ENCODE assay signal across 25 cellular contexts in genomic region chr1:212871976-212872375, GRCh38. TPM values are rescaled to one million over a fixed set of nuclear protein-coding genes. Genes with fewer than 3 reads are reported as not detected.
"Had no signal": no experiment of that assay in that cellular context is flagged by ENCODE, and none has a peak within 500 bp of the region (broad histone marks: within the 10 kb centered on the region; RNA-seq: fewer than 3 reads in every experiment).

No MANE protein-coding gene starts in this region.

- ATAC-seq: PC-3, T-cell had no signal

- H3K4me3 Mint-ChIP-seq: activated CD4-positive, alpha-beta memory T cell treated with anti-CD3 and anti-CD28 coated beads, Interleukin-2, amount 10 ng/mL, durations not matched to agents 7 days and 5 days; activated naive CD4-positive, alpha-beta T cell treated with anti-CD3 and anti-CD28 coated beads, Interleukin-2, amount 10 ng/mL, durations not matched to agents 7 days and 5 days; activated naive CD8-positive, alpha-beta T cell treated with anti-CD3 and anti-CD28 coated beads for 36 hours; T-cell had no signal

- H3K9me3 Mint-ChIP-seq: activated CD4-positive, alpha-beta memory T cell treated with anti-CD3 and anti-CD28 coated beads, Interleukin-2, amount 10 ng/mL, durations not matched to agents 7 days and 5 days; activated naive CD4-positive, alpha-beta T cell treated with anti-CD3 and anti-CD28 coated beads, Interleukin-2, amount 10 ng/mL, durations not matched to agents 7 days and 5 days; activated naive CD8-positive, alpha-beta T cell treated with anti-CD3 and anti-CD28 coated beads for 36 hours; activated T-helper 2 cell treated with anti-CD3 and anti-CD28 coated beads, Interferon-gamma antibody, Interleukin-2, Interleukin-4, amounts not matched to agents 10 μg/mL and 5 μg/mL and 100 μg/mL, durations not matched to agents 14 hours and 24 hours and 36 hours; T-cell had no signal

- H3K27me3 Mint-ChIP-seq: activated CD4-positive, alpha-beta memory T cell treated with anti-CD3 and anti-CD28 coated beads, Interleukin-2, amount 10 ng/mL, durations not matched to agents 7 days and 5 days; activated naive CD4-positive, alpha-beta T cell treated with anti-CD3 and anti-CD28 coated beads, Interleukin-2, amount 10 ng/mL, durations not matched to agents 7 days and 5 days; activated naive CD8-positive, alpha-beta T cell treated with anti-CD3 and anti-CD28 coated beads for 36 hours; T-cell had no signal

- H3K27ac ChIP-seq: brain microvascular endothelial cell, SK-N-MC had no signal

- H3K4me3 ChIP-seq: SK-N-MC had no signal

- H3K27ac Mint-ChIP-seq: activated CD4-positive, alpha-beta memory T cell treated with anti-CD3 and anti-CD28 coated beads, Interleukin-2, amount 10 ng/mL, durations not matched to agents 7 days and 5 days; activated naive CD4-positive, alpha-beta T cell treated with anti-CD3 and anti-CD28 coated beads, Interleukin-2, amount 10 ng/mL, durations not matched to agents 7 days and 5 days; activated naive CD8-positive, alpha-beta T cell treated with anti-CD3 and anti-CD28 coated beads for 36 hours; activated T-helper 2 cell treated with anti-CD3 and anti-CD28 coated beads, Interferon-gamma antibody, Interleukin-2, Interleukin-4, amounts not matched to agents 10 μg/mL and 5 μg/mL and 100 μg/mL, durations not matched to agents 14 hours and 24 hours and 36 hours had no signal

- H3K4me1 Mint-ChIP-seq: activated CD4-positive, alpha-beta memory T cell treated with anti-CD3 and anti-CD28 coated beads, Interleukin-2, amount 10 ng/mL, durations not matched to agents 7 days and 5 days; activated naive CD4-positive, alpha-beta T cell treated with anti-CD3 and anti-CD28 coated beads, Interleukin-2, amount 10 ng/mL, durations not matched to agents 7 days and 5 days; activated naive CD8-positive, alpha-beta T cell treated with anti-CD3 and anti-CD28 coated beads for 36 hours; T-cell had no signal

- H3K27me3 ChIP-seq: brain microvascular endothelial cell had no signal

- DNase-seq: activated CD4-positive, alpha-beta memory T cell treated with anti-CD3 and anti-CD28 coated beads, Interleukin-2, amount 10 ng/mL, durations not matched to agents 7 days and 5 days; activated CD4-positive, alpha-beta T cell treated with anti-CD3 and anti-CD28 coated beads, Interleukin-2, amount 50 U/mL, for 1 hour; activated CD4-positive, CD25-positive, alpha-beta regulatory T cell; activated gamma-delta T cell treated with Interleukin-2 at 50 U/mL for 16 hours; activated naive CD4-positive, alpha-beta T cell treated with anti-CD3 and anti-CD28 coated beads, Interleukin-2, amount 10 ng/mL, durations not matched to agents 7 days and 5 days; activated naive CD8-positive, alpha-beta T cell treated with anti-CD3 and anti-CD28 coated beads for 36 hours; activated T-cell treated with anti-CD3 and anti-CD28 coated beads for 4 hours; activated T-cell treated with anti-CD3 and anti-CD28 coated beads, Interleukin-2, amount 50 U/mL, for 48 hours; brain microvascular endothelial cell; Karpas-422; NCI-H146; NCI-H187 treated with DMSO at 0.1 percent for 48 hours; NCI-H2081 treated with DMSO at 0.1 percent for 48 hours; NCI-H446; NCI-H524; PC-3; T-cell; T-helper 2 cell; T1000 had no signal

- FAIRE-seq: TTC549 had no signal

RNA-seq across cellular contexts. Expression of gene SPATA45, which starts 24.5 kb away (rescaled TPM):
- total RNA-seq: activated CD4-positive, alpha-beta memory T cell treated with anti-CD3 and anti-CD28 coated beads, Interleukin-2, amount 10 ng/mL, durations not matched to agents 7 days and 5 days; activated CD8-positive, alpha-beta memory T cell treated with anti-CD3 and anti-CD28 coated beads for 36 hours; activated naive CD8-positive, alpha-beta T cell treated with anti-CD3 and anti-CD28 coated beads for 36 hours; cardiac septum; PC-3 had no signal
- polyA plus RNA-seq: adipose tissue had no signal
